In genomic region chr12:87085286-87085685, GRCh38 we compare ENCODE assay signal across 20 cellular contexts.
DNase-seq lines count a peak whose midpoint lies in the region; ATAC-seq and TF ChIP-seq lines count a peak whose summit lies in the region.
"Had no signal": no experiment of that assay in that cellular context is flagged by ENCODE, and none has a peak within 500 bp of the region (broad histone marks: within the 10 kb centered on the region; RNA-seq: fewer than 3 reads in every experiment).

No MANE protein-coding gene starts in this region.

- DNase-seq in G401 (ENCODE audit: low spot score) (peak; percentile 73), cerebellum (ENCODE audit: low spot score) (peak; percentile 18), left colon (no peak), SW480 (ENCODE audit: low spot score) (no peak)
- DNase-seq in activated CD4-positive, alpha-beta memory T cell treated with anti-CD3 and anti-CD28 coated beads for 36 hours, result no peak
- DNase-seq: AML-193; Caco-2; Calu3; CD4-positive, alpha-beta T cell; CD8-positive, alpha-beta T cell; DMS79 treated with DMSO at 0.1 percent for 48 hours; GDM1 had no signal

- ATAC-seq in HG03196 (IDR thresholded peaks at IDR 0.05; ENCODE audit: unreplicated experiment), result no peak
- no peak for ATAC-seq in left colon
- ATAC-seq: A549; CD8-positive, alpha-beta T cell; GM12878 had no signal

- in situ Hi-C loops in G401 (cut with HindIII; ENCODE audit: low sequenced_read_pairs), result no loop called here

- H3K36me3 Mint-ChIP-seq in activated CD4-positive, alpha-beta memory T cell treated with anti-CD3 and anti-CD28 coated beads for 36 hours, result no peaks in the 10 kb centered on the region
- H3K36me3 Mint-ChIP-seq: CD8-positive, alpha-beta T cell had no signal

- intact Hi-C loops in activated CD4-positive, alpha-beta memory T cell treated with anti-CD3 and anti-CD28 coated beads for 36 hours (cut with micrococcal nuclease), result no loop called here
- intact Hi-C loops in left colon (cut with DNase I, micrococcal nuclease), result no loop called here

- TF ChIP-seq CTCF in 22Rv1 (IDR thresholded peaks at IDR 0.05) (no peak), VCaP (conservative IDR thresholded peaks at IDR 0.05) (no peak)

- H3K27ac ChIP-seq in 22Rv1 (peak overlapping the region; percentile 71), VCaP (peak overlapping the region; percentile 44)
- H3K27ac ChIP-seq: A549; BLaER1 treated with 17β-estradiol and CSF1 and Interleukin-3, amounts not matched to agents 10 nM and 100 nM; C4-2B had no signal

- CTCF ChIA-PET in activated CD4-positive, alpha-beta memory T cell treated with anti-CD3 and anti-CD28 coated beads for 36 hours (lab: Charles Lee), result no interaction called here

- no peaks in the 10 kb centered on the region for H3K27me3 Mint-ChIP-seq in activated CD4-positive, alpha-beta memory T cell treated with anti-CD3 and anti-CD28 coated beads for 36 hours
- H3K27me3 Mint-ChIP-seq: B cell; CD4-positive, alpha-beta T cell had no signal

- H3K4me1 Mint-ChIP-seq in activated CD4-positive, alpha-beta memory T cell treated with anti-CD3 and anti-CD28 coated beads for 36 hours (ENCODE audit: low read depth), result no peaks in the 10 kb centered on the region
- H3K4me1 Mint-ChIP-seq: B cell had no signal

- POLR2A ChIA-PET in activated CD4-positive, alpha-beta memory T cell treated with anti-CD3 and anti-CD28 coated beads for 36 hours (lab: Charles Lee), result no interaction called here

- no peak overlapping the region for H3K27ac Mint-ChIP-seq in activated CD4-positive, alpha-beta memory T cell treated with anti-CD3 and anti-CD28 coated beads for 36 hours
- H3K27ac Mint-ChIP-seq: B cell; CD4-positive, alpha-beta T cell; CD8-positive, alpha-beta T cell had no signal

- H3K9me3 Mint-ChIP-seq in activated CD4-positive, alpha-beta memory T cell treated with anti-CD3 and anti-CD28 coated beads for 36 hours, result peaks cover 2% of the 10 kb centered on the region

- H3K4me3 Mint-ChIP-seq in activated CD4-positive, alpha-beta memory T cell treated with anti-CD3 and anti-CD28 coated beads for 36 hours, result no peak overlapping the region
- H3K4me3 Mint-ChIP-seq: B cell; CD4-positive, alpha-beta T cell; CD8-positive, alpha-beta T cell had no signal

Comparison
In these comparisons a context has a peak if more than half of its experiments do, and no peak if none do; other contexts are left out.
1. DNase-seq: peak in G401 (single experiment) and cerebellum (single experiment); none in activated CD4-positive, alpha-beta memory T cell treated with anti-CD3 and anti-CD28 coated beads for 36 hours (single experiment), left colon (0 of 2) and SW480 (single experiment).